Comparison of ENCODE assay signal across 17 cellular contexts in the genomic region with DNA sequence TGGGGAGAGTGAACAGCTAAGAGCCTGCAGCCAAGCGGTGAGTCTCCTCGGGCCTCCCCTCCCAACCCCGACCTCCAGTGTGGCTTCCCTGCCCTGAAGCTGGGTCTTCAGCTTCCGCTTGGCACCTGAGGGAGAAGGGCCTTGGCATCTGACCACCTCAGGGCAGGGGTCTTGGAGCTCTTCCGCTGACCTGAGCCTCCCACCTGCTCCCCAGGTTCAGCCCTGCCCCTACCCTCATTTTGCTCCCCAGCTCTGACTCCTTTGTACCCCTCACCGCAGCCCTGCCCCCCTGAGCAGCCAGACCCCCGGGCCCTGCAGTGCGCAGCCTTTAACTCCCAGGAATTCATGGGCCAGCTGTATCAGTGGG. TPM values are rescaled to one million over a fixed set of nuclear protein-coding genes. Genes with fewer than 3 reads are reported as not detected.
"Had no signal": no experiment of that assay in that cellular context is flagged by ENCODE, and none has a peak within 500 bp of the region (broad histone marks: within the 10 kb centered on the region; RNA-seq: fewer than 3 reads in every experiment).

No MANE protein-coding gene starts in this region.

- H3K27ac ChIP-seq: epithelial cell of prostate, VCaP had no signal

- DNase-seq: activated CD4-positive, alpha-beta memory T cell treated with anti-CD3 and anti-CD28 coated beads, Interleukin-2, amount 10 ng/mL, durations not matched to agents 7 days and 5 days; activated CD8-positive, alpha-beta memory T cell treated with anti-CD3 and anti-CD28 coated beads, Interleukin-2, amount 50 U/mL, for 4 hours; caudate nucleus; effector memory CD8-positive, alpha-beta T cell; hippocampal formation; kidney glomerular epithelial cell; naive B cell had no signal

- ATAC-seq: effector memory CD8-positive, alpha-beta T cell; right cardiac atrium; stimulated activated memory B cell treated with anti-CD40 and anti-IgM and Interleukin-4, amounts not matched to agents 10 μg/mL and 1 μg/mL and 100 μg/mL, for 72 hours had no signal

- FAIRE-seq: astrocyte had no signal

- H3K4me3 ChIP-seq: lung had no signal

RNA-seq across cellular contexts. Expression of gene FALEC, which starts 38.5 kb away (rescaled TPM):
- total RNA-seq: activated CD4-positive, alpha-beta memory T cell treated with anti-CD3 and anti-CD28 coated beads, Interleukin-2, amount 10 ng/mL, durations not matched to agents 7 days and 5 days; glomerular endothelial cell; lung; posterior vena cava; subcutaneous adipose tissue; ureter had no signal
- polyA plus RNA-seq: right cardiac atrium had no signal
